16 cellular contexts compared by ENCODE assay signal in genomic region chr9:134688231-134688630, GRCh38.
"Had no signal": no experiment of that assay in that cellular context is flagged by ENCODE, and none has a peak within 500 bp of the region (broad histone marks: within the 10 kb centered on the region; RNA-seq: fewer than 3 reads in every experiment).

No MANE protein-coding gene starts in this region.

- H3K9me3 ChIP-seq: pancreas had no signal

- ATAC-seq: activated CD8-positive, alpha-beta T cell treated with anti-CD3 and anti-CD28 coated beads, Interleukin-2, amount 10 ng/mL, durations not matched to agents 7 days and 5 days; activated naive CD4-positive, alpha-beta T cell treated with anti-CD3 and anti-CD28 coated beads, Interleukin-2, amount 50 U/mL, for 72 hours; foreskin keratinocyte; natural killer cell; pancreas; stimulated activated naive CD8-positive, alpha-beta T cell treated with anti-CD3 and anti-CD28 coated beads, Interleukin-15, Interleukin-2, amounts not matched to agents 100 U/mL and 50 U/mL, for 24 hours; T-cell had no signal

- H3K36me3 ChIP-seq: pancreas, WERI-Rb-1 had no signal

- H3K4me1 ChIP-seq: foreskin keratinocyte, pancreas had no signal

- H3K27me3 ChIP-seq: foreskin keratinocyte, pancreas had no signal

- H3K4me3 ChIP-seq: pancreas had no signal

- H3K27ac ChIP-seq: foreskin keratinocyte, pancreas, WERI-Rb-1 had no signal

- DNase-seq: activated CD4-positive, alpha-beta T cell treated with anti-CD3 and anti-CD28 coated beads for 1 hour; activated CD4-positive, alpha-beta T cell treated with anti-CD3 and anti-CD28 coated beads, Interleukin-2, amount 50 U/mL, for 1 hour; activated CD8-positive, alpha-beta T cell treated with anti-CD3 and anti-CD28 coated beads, Interleukin-2, amount 10 ng/mL, durations not matched to agents 7 days and 5 days; activated gamma-delta T cell treated with Interleukin-2 at 50 U/mL for 16 hours; activated T-cell treated with anti-CD3 and anti-CD28 coated beads, Interleukin-2, amount 50 U/mL, for 1 hour; caudate nucleus; effector memory CD4-positive, alpha-beta T cell; foreskin keratinocyte; hippocampal formation; natural killer cell; stimulated activated CD4-positive, alpha-beta T cell treated with anti-CD3 and anti-CD28 coated beads, Interleukin-4, amount 100 ng/mL, for 24 hours; stimulated activated naive CD8-positive, alpha-beta T cell treated with anti-CD3 and anti-CD28 coated beads, Interleukin-15, Interleukin-2, amounts not matched to agents 100 U/mL and 50 U/mL, for 24 hours; WERI-Rb-1 had no signal
